10 cellular contexts compared by ENCODE assay signal in the genomic region with DNA sequence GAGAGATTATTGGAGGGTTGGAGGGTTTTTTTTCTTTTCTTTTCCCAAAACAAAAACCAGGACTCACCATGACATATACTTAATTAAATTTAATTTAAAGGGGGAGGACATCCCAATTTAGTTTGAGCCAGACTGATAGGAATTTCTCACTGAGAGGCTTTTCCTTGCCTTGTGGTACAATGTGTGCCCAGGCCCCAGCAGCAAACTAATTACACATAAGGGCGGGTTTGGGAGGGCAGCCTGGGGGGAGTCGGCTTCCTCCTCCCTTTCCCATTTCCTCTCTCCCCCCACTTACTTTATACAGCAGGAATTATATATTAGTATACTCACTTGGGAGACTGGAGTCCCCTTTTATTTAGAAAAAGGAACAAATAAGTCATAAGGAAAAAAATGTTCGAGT. TPM values are rescaled to one million over a fixed set of nuclear protein-coding genes. Genes with fewer than 3 reads are reported as not detected.
DNase-seq lines count a peak whose midpoint lies in the region; ATAC-seq, FAIRE-seq and TF ChIP-seq lines count a peak whose summit lies in the region.
"Had no signal": no experiment of that assay in that cellular context is flagged by ENCODE, and none has a peak within 500 bp of the region (broad histone marks: within the 10 kb centered on the region; RNA-seq: fewer than 3 reads in every experiment).

No MANE protein-coding gene starts in this region.

- H3K36me3 ChIP-seq in endothelial cell of umbilical vein (ENCODE audit: control insufficient read depth in 2 of 2, extremely low read depth in 1 of 2, insufficient read depth in 2 of 2, low read length in 2 of 2): no peaks in the 10 kb centered on the region
- peaks cover 4% of the 10 kb centered on the region for H3K36me3 ChIP-seq in neuron (ENCODE audit: insufficient read depth, low read length)

- TF ChIP-seq POLR2A in endothelial cell of umbilical vein (IDR thresholded peaks at IDR 0.05; ENCODE audit: low read depth, low read length): no peak

- H2AFZ ChIP-seq in endothelial cell of umbilical vein (ENCODE audit: low read depth, low read length): no peak overlapping the region
- H2AFZ ChIP-seq in neuron (ENCODE audit: low read depth, low read length): no peak overlapping the region

- intact Hi-C loops in Calu3 (cut with micrococcal nuclease; ENCODE audit: unreplicated experiment): no loop called here
- intact Hi-C loops in endothelial cell of umbilical vein (cut with micrococcal nuclease): loop anchor here (5.0 kb wide), 2 partner anchors 300 to 390 kb away; a partner anchor contains a TSS

- no peak overlapping the region for H3K27ac ChIP-seq in endothelial cell of umbilical vein (ENCODE audit: insufficient read depth, low read depth, low read length)

- H3K36me3 Mint-ChIP-seq in Calu3 (ENCODE audit: insufficient read depth, unreplicated experiment): peaks cover 60% of the 10 kb centered on the region
- H3K36me3 Mint-ChIP-seq in activated CD8-positive, alpha-beta memory T cell treated with anti-CD3 and anti-CD28 coated beads, Interleukin-2, amount 10 ng/mL, durations not matched to agents 7 days and 5 days: no peaks in the 10 kb centered on the region
- H3K36me3 Mint-ChIP-seq: T-cell had no signal

- TF ChIP-seq CTCF in Calu3 (IDR thresholded peaks at IDR 0.05; ENCODE audit: unreplicated experiment): no peak
- TF ChIP-seq CTCF in endothelial cell of umbilical vein (IDR thresholded peaks at IDR 0.05; ENCODE audit: extremely low read depth in 1 of 2, insufficient read depth in 1 of 2, low read depth in 1 of 2, low read length in 2 of 2): no peak
- no peak for TF ChIP-seq CTCF in GM10266 (IDR thresholded peaks at IDR 0.05; ENCODE audit: control insufficient read depth, insufficient read depth, low read depth, missing control alignments)

- no peaks in the 10 kb centered on the region for H3K9me1 ChIP-seq in endothelial cell of umbilical vein (replicated peaks; ENCODE audit: control insufficient read depth, extremely low read depth, insufficient read depth, low read length)

- H4K20me1 ChIP-seq in endothelial cell of umbilical vein (replicated peaks; ENCODE audit: control insufficient read depth, extremely low read depth, insufficient read depth, low read length): peaks cover 5% of the 10 kb centered on the region

- H3K79me2 ChIP-seq in endothelial cell of umbilical vein (ENCODE audit: control insufficient read depth, insufficient read depth, low read length): peaks cover 61% of the 10 kb centered on the region

- H3K4me3 Mint-ChIP-seq in Calu3 (ENCODE audit: low read depth, unreplicated experiment): peak overlapping the region; percentile 82
- H3K4me3 Mint-ChIP-seq in activated CD8-positive, alpha-beta memory T cell treated with anti-CD3 and anti-CD28 coated beads, Interleukin-2, amount 10 ng/mL, durations not matched to agents 7 days and 5 days: no peak overlapping the region
- H3K4me3 Mint-ChIP-seq: central memory CD8-positive, alpha-beta T cell had no signal

- DNase-seq in Calu3 (no peak), NCI-H69 (lab: John Stamatoyannopoulos, UW) (peak; percentile 90), endothelial cell of umbilical vein (ENCODE audit: low read depth, low spot score) (peak; percentile 44), GM10266 (ENCODE audit: extremely low spot score) (no peak)
- no peak for DNase-seq in activated CD8-positive, alpha-beta memory T cell treated with anti-CD3 and anti-CD28 coated beads, Interleukin-2, amount 10 ng/mL, durations not matched to agents 7 days and 5 days
- DNase-seq: T-cell had no signal

- no peaks in the 10 kb centered on the region for H3K9me3 ChIP-seq in endothelial cell of umbilical vein (replicated peaks; ENCODE audit: control insufficient read depth, insufficient read depth, low read length)
- H3K9me3 ChIP-seq in neuron (ENCODE audit: low read length): no peaks in the 10 kb centered on the region

- H3K4me1 ChIP-seq in endothelial cell of umbilical vein (ENCODE audit: control insufficient read depth, extremely low read depth, insufficient read depth, low read length) (peaks cover 22% of the 10 kb centered on the region), neuron (ENCODE audit: insufficient read depth, low read length) (peaks cover 55% of the 10 kb centered on the region)

- no peaks in the 10 kb centered on the region for H3K27me3 ChIP-seq in endothelial cell of umbilical vein (ENCODE audit: control insufficient read depth in 2 of 2, insufficient read depth in 2 of 2, low read length in 2 of 2)
- no peaks in the 10 kb centered on the region for H3K27me3 ChIP-seq in neuron (ENCODE audit: insufficient read depth, low read length)

- CTCF ChIA-PET in Calu3 (lab: Charles Lee): interaction anchor here (1.3 kb wide), 1 partner anchor 212 kb away, joined by 3 read pairs; no protein-coding TSS in a partner anchor
- CTCF ChIA-PET in endothelial cell of umbilical vein (lab: Charles Lee): interaction anchor here (1.0 to 2.6 kb wide), 9 partner anchors 15 to 388 kb away, joined by 3 to 24 read pairs (median 7); no protein-coding TSS in a partner anchor
- CTCF ChIA-PET in activated CD8-positive, alpha-beta memory T cell treated with anti-CD3 and anti-CD28 coated beads, Interleukin-2, amount 10 ng/mL, durations not matched to agents 7 days and 5 days (lab: Charles Lee): no interaction called here

- BruUV-seq in Calu3 (replicated peaks; lab: Mats Ljungman, UMichigan) (no TSS peak), endothelial cell of umbilical vein (replicated peaks; lab: Mats Ljungman, UMichigan) (no TSS peak)

- POLR2A ChIA-PET in endothelial cell of umbilical vein (lab: Charles Lee): no interaction called here

- H3K9ac ChIP-seq in endothelial cell of umbilical vein (replicated peaks; ENCODE audit: extremely low read depth, insufficient read depth, low read length): peak overlapping the region; percentile 85

- no peak for ATAC-seq in activated CD8-positive, alpha-beta memory T cell treated with anti-CD3 and anti-CD28 coated beads, Interleukin-2, amount 10 ng/mL, durations not matched to agents 7 days and 5 days
- ATAC-seq in HG03045 (IDR thresholded peaks at IDR 0.05; ENCODE audit: unreplicated experiment): no peak
- ATAC-seq in HG03378 (IDR thresholded peaks at IDR 0.05; ENCODE audit: unreplicated experiment): no peak
- ATAC-seq: T-cell had no signal

- no peaks in the 10 kb centered on the region for H3K27me3 Mint-ChIP-seq in Calu3 (ENCODE audit: unreplicated experiment)
- H3K27me3 Mint-ChIP-seq in activated CD8-positive, alpha-beta memory T cell treated with anti-CD3 and anti-CD28 coated beads, Interleukin-2, amount 10 ng/mL, durations not matched to agents 7 days and 5 days: peaks cover 83% of the 10 kb centered on the region

- FAIRE-seq in endothelial cell of umbilical vein (lab: Jason Lieb, UNC): no peak

- H3K9me3 Mint-ChIP-seq in Calu3 (ENCODE audit: low read depth, unreplicated experiment): no peaks in the 10 kb centered on the region
- H3K9me3 Mint-ChIP-seq in activated CD8-positive, alpha-beta memory T cell treated with anti-CD3 and anti-CD28 coated beads, Interleukin-2, amount 10 ng/mL, durations not matched to agents 7 days and 5 days (ENCODE audit: low read depth): no peaks in the 10 kb centered on the region
- H3K9me3 Mint-ChIP-seq: central memory CD8-positive, alpha-beta T cell; T-cell had no signal

- H3K4me3 ChIP-seq in endothelial cell of umbilical vein (replicated peaks in 1 of 3; ENCODE audit: insufficient read depth in 1 of 3, low read depth in 1 of 3, low read length in 3 of 3) (peak overlapping the region in 2 of 3 experiments; percentile 89 to 94), neuron (ENCODE audit: low read length) (peak overlapping the region; percentile 99)

- peaks cover 40% of the 10 kb centered on the region for H3K4me1 Mint-ChIP-seq in Calu3 (ENCODE audit: low read depth, unreplicated experiment)
- H3K4me1 Mint-ChIP-seq in activated CD8-positive, alpha-beta memory T cell treated with anti-CD3 and anti-CD28 coated beads, Interleukin-2, amount 10 ng/mL, durations not matched to agents 7 days and 5 days: peaks cover 12% of the 10 kb centered on the region
- H3K4me1 Mint-ChIP-seq: central memory CD8-positive, alpha-beta T cell had no signal

- dilution Hi-C loops in endothelial cell of umbilical vein (cut with MboI; ENCODE audit: extremely low pct_ligation_motif_present, low sequenced_read_pairs): no loop called here

- peak overlapping the region; percentile 90 for H3K27ac Mint-ChIP-seq in Calu3 (ENCODE audit: unreplicated experiment)
- H3K27ac Mint-ChIP-seq in activated CD8-positive, alpha-beta memory T cell treated with anti-CD3 and anti-CD28 coated beads, Interleukin-2, amount 10 ng/mL, durations not matched to agents 7 days and 5 days: no peak overlapping the region

- peak overlapping the region; percentile 98 for H3K4me2 ChIP-seq in endothelial cell of umbilical vein (ENCODE audit: insufficient read depth, low read length)

TF ChIP-seq in endothelial cell of umbilical vein, 7 proteins besides CTCF, POLR2A, EP300 and RAD21:
- no peak for TF ChIP-seq EZH2 (IDR thresholded peaks at IDR 0.05; ENCODE audit: borderline replicate concordance, low read depth, low read length, severe bottlenecking)
- no peak for TF ChIP-seq POLR2AphosphoS5 (IDR thresholded peaks at IDR 0.05; ENCODE audit: insufficient read depth, low read depth, low read length)
- TF ChIP-seq FOS (IDR thresholded peaks at IDR 0.05; ENCODE audit: borderline replicate concordance, insufficient read depth, low read length): no peak
- TF ChIP-seq GATA2 (IDR thresholded peaks at IDR 0.05; ENCODE audit: insufficient read depth, insufficient read length, low read depth, low read length): no peak
- no peak for TF ChIP-seq MYC (IDR thresholded peaks at IDR 0.05; ENCODE audit: low read depth, low read length)
- no peak for TF ChIP-seq JUN (IDR thresholded peaks at IDR 0.05; ENCODE audit: borderline replicate concordance, insufficient read depth, insufficient read length, low read depth)
- TF ChIP-seq, protein P1, sequence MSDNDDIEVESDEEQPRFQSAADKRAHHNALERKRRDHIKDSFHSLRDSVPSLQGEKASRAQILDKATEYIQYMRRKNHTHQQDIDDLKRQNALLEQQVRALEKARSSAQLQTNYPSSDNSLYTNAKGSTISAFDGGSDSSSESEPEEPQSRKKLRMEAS (IDR thresholded peaks at IDR 0.05; ENCODE audit: insufficient read depth, insufficient read length): no peak

RNA-seq across cellular contexts. Expression of a gene that starts 2.9 kb away (rescaled TPM):
- total RNA-seq in Calu3 (2022) (99.0 and 104 TPM in 2 replicates), endothelial cell of umbilical vein (43.2 and 49.0 TPM in 2 replicates)
- 13.0 and 15.3 TPM in 2 replicates for polyA plus RNA-seq in endothelial cell of umbilical vein
- polyA plus RNA-seq in endothelial cell of umbilical vein (2011; cell fraction: cytosol; rRNA removed): 9.8 TPM in 2 replicates
- polyA plus RNA-seq in endothelial cell of umbilical vein (2011; cell fraction: nucleus; rRNA removed): 75.2 and 76.2 TPM in 2 replicates
- polyA plus RNA-seq in endothelial cell of umbilical vein (2012): 27.8 and 30.7 TPM in 2 replicates
- 58.5 and 59.1 TPM in 2 replicates for polyA minus RNA-seq in endothelial cell of umbilical vein
- 135 TPM for polyA minus RNA-seq in endothelial cell of umbilical vein (2011; cell fraction: cytosol; rRNA and poly(A)+ RNA removed)
- 99.0 and 123 TPM in 2 replicates for polyA minus RNA-seq in endothelial cell of umbilical vein (2011; cell fraction: nucleus; rRNA and poly(A)+ RNA removed)
- total RNA-seq in activated CD8-positive, alpha-beta memory T cell treated with anti-CD3 and anti-CD28 coated beads, Interleukin-2, amount 10 ng/mL, durations not matched to agents 7 days and 5 days: under 1 TPM; 0.18 to 0.26 TPM

Comparison
In these comparisons a context has a peak if more than half of its experiments do, and no peak if none do; other contexts are left out.
1. DNase-seq: peak in NCI-H69 (single experiment) and endothelial cell of umbilical vein (single experiment); none in Calu3 (single experiment), activated CD8-positive, alpha-beta memory T cell treated with anti-CD3 and anti-CD28 coated beads, Interleukin-2, amount 10 ng/mL, durations not matched to agents 7 days and 5 days (single experiment) and GM10266 (single experiment).
2. RNA of a gene that starts 2.9 kb away (total RNA-seq): 99.0 to 104 TPM in Calu3 and 43.2 to 49.0 TPM in endothelial cell of umbilical vein; 0.18 to 0.26 TPM in activated CD8-positive, alpha-beta memory T cell treated with anti-CD3 and anti-CD28 coated beads, Interleukin-2, amount 10 ng/mL, durations not matched to agents 7 days and 5 days; every median in the first group is over 10 times any median in the second.